8 cellular contexts compared by ENCODE assay signal in genomic region chr2:184596819-184597411, GRCh38. TPM values are rescaled to one million over a fixed set of nuclear protein-coding genes. Genes with fewer than 3 reads are reported as not detected.
A peak's percentile ranks its signal among the peaks of the same experiment; 100 is the strongest.
DNase-seq lines count a peak whose midpoint lies in the region; TF ChIP-seq lines count a peak whose summit lies in the region.

No MANE protein-coding gene starts in this region.

- DNase-seq in CD4-positive, alpha-beta memory T cell: no peak
- DNase-seq in H9 (no peak), RPMI8226 (peak; percentile 62), fibroblast of lung (ENCODE audit: low read depth in 2 of 2) (peak; percentile 76 to 78), progenitor cell of endocrine pancreas (ENCODE audit: low spot score, unreplicated experiment) (no peak), T-helper 9 cell (no peak), SW480 (ENCODE audit: low spot score) (no peak)
- DNase-seq in T-helper 2 cell treated with Interferon-gamma antibody and Interleukin-4, amounts not matched to agents 5 μg/mL and 100 μg/mL, for 36 hours (ENCODE audit: low spot score): no peak

- no peaks in the 10 kb centered on the region for H3K79me1 ChIP-seq in H9 (ENCODE audit: insufficient read depth, low read depth, low read length, poor library complexity, severe bottlenecking)

- WGBS in H9 (ENCODE audit: extremely low coverage, insufficient read length, low lambda C conversion rate): no CpG with 5 or more reads among the region's 5 CpGs

- H3K9me3 ChIP-seq in CD4-positive, alpha-beta memory T cell (ENCODE audit: control insufficient read depth in 1 of 2, low read length in 2 of 2): no peaks in the 10 kb centered on the region
- H3K9me3 ChIP-seq in H9 (ENCODE audit: control insufficient read depth, low read depth, low read length) (no peaks in the 10 kb centered on the region), fibroblast of lung (ENCODE audit: control insufficient read depth, insufficient read depth, low read depth, low read length) (no peaks in the 10 kb centered on the region)

- CTCF ChIA-PET in CD4-positive, alpha-beta memory T cell (lab: Charles Lee; ENCODE audit: partially characterized antibody): no interaction called here

- H3K4ac ChIP-seq in H9 (ENCODE audit: low read depth, low read length): no peak overlapping the region

- peaks cover 0 to 19% (median 2%) of the 10 kb centered on the region in 8 donors for H3K9me3 Mint-ChIP-seq in CD4-positive, alpha-beta memory T cell
- no peaks in the 10 kb centered on the region for H3K9me3 Mint-ChIP-seq in H9
- no peaks in the 10 kb centered on the region for H3K9me3 Mint-ChIP-seq in progenitor cell of endocrine pancreas (ENCODE audit: low read depth)
- no peaks in the 10 kb centered on the region for H3K9me3 Mint-ChIP-seq in T-helper 2 cell treated with Interferon-gamma antibody and Interleukin-4, amounts not matched to agents 5 μg/mL and 100 μg/mL, for 36 hours

- H3K9ac ChIP-seq in H9 (ENCODE audit: extremely low read depth, insufficient read length, low read length) (no peak overlapping the region), fibroblast of lung (ENCODE audit: insufficient read depth, low read length) (peak overlapping the region; percentile 57)

- intact Hi-C loops in CD4-positive, alpha-beta memory T cell (cut with micrococcal nuclease): no loop called here

- H2AK5ac ChIP-seq in H9 (ENCODE audit: insufficient read length, low read length): no peak overlapping the region

- H2BK12ac ChIP-seq in H9 (ENCODE audit: insufficient read length, low read depth, low read length): no peak overlapping the region

- H3K56ac ChIP-seq in H9 (ENCODE audit: insufficient read length, low read depth, low read length): no peak overlapping the region

- no peak overlapping the region for H4K91ac ChIP-seq in H9 (ENCODE audit: insufficient read length, low read depth, low read length)

- no peak overlapping the region for H2BK5ac ChIP-seq in H9 (ENCODE audit: insufficient read length, low read length)

- H4K8ac ChIP-seq in H9 (replicated peaks; ENCODE audit: insufficient read length, low read depth, low read length): no peak overlapping the region

- H3K27me3 ChIP-seq in CD4-positive, alpha-beta memory T cell (ENCODE audit: insufficient read depth, low read length): peaks cover 8% of the 10 kb centered on the region
- H3K27me3 ChIP-seq in H9 (ENCODE audit: insufficient read depth, low read length) (peaks cover 11% of the 10 kb centered on the region; the same call in 1 of the 2 replicates), fibroblast of lung (ENCODE audit: control insufficient read depth, insufficient read depth, low read length) (no peaks in the 10 kb centered on the region)

- H3K18ac ChIP-seq in H9 (ENCODE audit: insufficient read length, low read depth, low read length): no peak overlapping the region

- peaks cover 0 to 4% of the 10 kb centered on the region in 2 donors for H3K36me3 Mint-ChIP-seq in CD4-positive, alpha-beta memory T cell
- no peaks in the 10 kb centered on the region for H3K36me3 Mint-ChIP-seq in H9 (ENCODE audit: insufficient read depth in 1 of 3, low read depth in 3 of 3)
- no peaks in the 10 kb centered on the region for H3K36me3 Mint-ChIP-seq in progenitor cell of endocrine pancreas (ENCODE audit: insufficient read depth)
- no peaks in the 10 kb centered on the region for H3K36me3 Mint-ChIP-seq in T-helper 2 cell treated with Interferon-gamma antibody and Interleukin-4, amounts not matched to agents 5 μg/mL and 100 μg/mL, for 36 hours (ENCODE audit: low read depth)

- no peak overlapping the region for H2BK20ac ChIP-seq in H9 (ENCODE audit: low read depth, low read length, poor library complexity, severe bottlenecking)

- H3K36me3 ChIP-seq in CD4-positive, alpha-beta memory T cell (ENCODE audit: insufficient read depth, low read length): no peaks in the 10 kb centered on the region
- H3K36me3 ChIP-seq in fibroblast of lung (ENCODE audit: control insufficient read depth, insufficient read depth, low read length): no peaks in the 10 kb centered on the region

- H3K27me3 Mint-ChIP-seq in CD4-positive, alpha-beta memory T cell: peaks cover 24 to 35% of the 10 kb centered on the region in 2 donors
- H3K27me3 Mint-ChIP-seq in H9 (ENCODE audit: low read depth) (peaks cover 60% of the 10 kb centered on the region), progenitor cell of endocrine pancreas (peaks cover 53% of the 10 kb centered on the region)
- peaks cover 42% of the 10 kb centered on the region for H3K27me3 Mint-ChIP-seq in T-helper 2 cell treated with Interferon-gamma antibody and Interleukin-4, amounts not matched to agents 5 μg/mL and 100 μg/mL, for 36 hours (ENCODE audit: low read depth)

- H2BK120ac ChIP-seq in H9 (ENCODE audit: low read depth, low read length, poor library complexity, severe bottlenecking): no peak overlapping the region

- H3K23me2 ChIP-seq in H9 (ENCODE audit: insufficient read length, low read depth, low read length, poor library complexity, severe bottlenecking): peaks cover 12% of the 10 kb centered on the region

- no peak overlapping the region for H3K27ac Mint-ChIP-seq in CD4-positive, alpha-beta memory T cell
- H3K27ac Mint-ChIP-seq in H9 (no peak overlapping the region), progenitor cell of endocrine pancreas (peak overlapping the region; percentile 88)
- no peak overlapping the region for H3K27ac Mint-ChIP-seq in T-helper 2 cell treated with Interferon-gamma antibody and Interleukin-4, amounts not matched to agents 5 μg/mL and 100 μg/mL, for 36 hours

- H3K23ac ChIP-seq in H9 (ENCODE audit: insufficient read length, low read depth, low read length): no peak overlapping the region

- no peaks in the 10 kb centered on the region for H3K4me1 ChIP-seq in CD4-positive, alpha-beta memory T cell (ENCODE audit: insufficient read depth, low read length)
- H3K4me1 ChIP-seq in H9 (ENCODE audit: insufficient read depth, low read length) (no peaks in the 10 kb centered on the region), fibroblast of lung (ENCODE audit: control insufficient read depth, extremely low read depth, insufficient read depth, low read length) (no peaks in the 10 kb centered on the region)

- no peak overlapping the region for H3K4me3 ChIP-seq in CD4-positive, alpha-beta memory T cell (ENCODE audit: low read length in 2 of 2)
- peak overlapping the region; percentile 37 to 77 (median 70) for H3K4me3 ChIP-seq in fibroblast of lung (replicated peaks in 1 of 4; ENCODE audit: control extremely low read depth in 1 of 4, insufficient read depth in 1 of 4, low read depth in 3 of 4, low read length in 4 of 4)

- H3K14ac ChIP-seq in H9 (ENCODE audit: insufficient read depth, low read length): no peak overlapping the region

- no peak for TF ChIP-seq CTCF in H9 (conservative IDR thresholded peaks at IDR 0.05)
- peak in 1 of 2 donors; percentile 18 for TF ChIP-seq CTCF in fibroblast of lung (conservative IDR thresholded peaks at IDR 0.05 in 1 of 2, IDR thresholded peaks at IDR 0.05 in 1 of 2; ENCODE audit: low read depth in 1 of 2, low read length in 2 of 2)
- no peak for TF ChIP-seq CTCF in progenitor cell of endocrine pancreas (IDR thresholded peaks at IDR 0.05; ENCODE audit: unreplicated experiment)

- H3K4me2 ChIP-seq in H9 (ENCODE audit: insufficient read depth, insufficient read length, low read length) (peak overlapping the region; percentile 56), fibroblast of lung (ENCODE audit: extremely low read depth, insufficient read depth, low read length) (peak overlapping the region; percentile 76)

- peaks cover 2 to 14% (median 11%) of the 10 kb centered on the region in 4 donors for H3K4me1 Mint-ChIP-seq in CD4-positive, alpha-beta memory T cell
- peaks cover 17% of the 10 kb centered on the region in 2 experiments for H3K4me1 Mint-ChIP-seq in H9
- H3K4me1 Mint-ChIP-seq in progenitor cell of endocrine pancreas (ENCODE audit: low read depth): peaks cover 13% of the 10 kb centered on the region
- H3K4me1 Mint-ChIP-seq in T-helper 2 cell treated with Interferon-gamma antibody and Interleukin-4, amounts not matched to agents 5 μg/mL and 100 μg/mL, for 36 hours (ENCODE audit: low read depth): peaks cover 7% of the 10 kb centered on the region

- no peak overlapping the region for H2BK15ac ChIP-seq in H9 (ENCODE audit: low read depth, low read length)

- peak overlapping the region in 5 of 8 donors; percentile 22 to 57 (median 48) for H3K4me3 Mint-ChIP-seq in CD4-positive, alpha-beta memory T cell
- peak overlapping the region; percentile 64 to 83 for H3K4me3 Mint-ChIP-seq in H9
- H3K4me3 Mint-ChIP-seq in progenitor cell of endocrine pancreas (ENCODE audit: low read depth): peak overlapping the region; percentile 69
- H3K4me3 Mint-ChIP-seq in T-helper 2 cell treated with Interferon-gamma antibody and Interleukin-4, amounts not matched to agents 5 μg/mL and 100 μg/mL, for 36 hours: no peak overlapping the region

- H3T11ph ChIP-seq in H9 (ENCODE audit: low read length): no peak overlapping the region

- H2AFZ ChIP-seq in H9 (ENCODE audit: low read length) (no peak overlapping the region), fibroblast of lung (ENCODE audit: low read length) (peak overlapping the region; percentile 69)

- H4K5ac ChIP-seq in H9 (ENCODE audit: insufficient read length, low read depth, low read length): no peak overlapping the region

- POLR2A ChIA-PET in CD4-positive, alpha-beta memory T cell (lab: Charles Lee; ENCODE audit: partially characterized antibody): no interaction called here

- no peaks in the 10 kb centered on the region for H3K79me2 ChIP-seq in H9 (ENCODE audit: insufficient read depth, low read length)
- H3K79me2 ChIP-seq in fibroblast of lung (ENCODE audit: control insufficient read depth, insufficient read depth, low read length): peaks cover 22% of the 10 kb centered on the region

- no peaks in the 10 kb centered on the region for H4K20me1 ChIP-seq in H9 (ENCODE audit: control insufficient read depth, insufficient read depth, insufficient read length)
- H4K20me1 ChIP-seq in fibroblast of lung (ENCODE audit: control insufficient read depth, extremely low read depth, insufficient read depth, low read length): no peaks in the 10 kb centered on the region

- H3K27ac ChIP-seq in CD4-positive, alpha-beta memory T cell (ENCODE audit: low read depth, low read length): no peak overlapping the region
- H3K27ac ChIP-seq in H9 (ENCODE audit: insufficient read length, low read depth, low read length) (no peak overlapping the region), fibroblast of lung (ENCODE audit: insufficient read depth, low read length) (peak overlapping the region; percentile 60)

RNA-seq across cellular contexts. Expression of gene ZNF804A, which starts 1.4 kb away (rescaled TPM):
- total RNA-seq in CD4-positive, alpha-beta memory T cell: under 1 TPM in 1 of 2 experiments, not detected in 1; 0.06 TPM
- polyA plus RNA-seq in CD4-positive, alpha-beta memory T cell: under 1 TPM in 1 of 2 donors, not detected in 1; 0.05 TPM
- total RNA-seq in H9 (2021) (not detected in 2 replicates), fibroblast of lung (0.77 and 3.0 TPM in 2 replicates), progenitor cell of endocrine pancreas (not detected in 2 replicates)
- polyA plus RNA-seq in fibroblast of lung: 3.5 and 6.9 TPM in 2 replicates
- 1.6 and 3.6 TPM in 2 replicates for polyA plus RNA-seq in fibroblast of lung (2012)
- 1.2 and 1.7 TPM in 2 replicates for polyA minus RNA-seq in fibroblast of lung (ENCODE audit: low replicate concordance)

Comparison
In these comparisons a context has a peak if more than half of its experiments do, and no peak if none do; other contexts are left out.
1. DNase-seq: peak in RPMI8226 (single experiment) and fibroblast of lung (2 of 2); none in CD4-positive, alpha-beta memory T cell (0 of 5), H9 (single experiment), progenitor cell of endocrine pancreas (single experiment), T-helper 9 cell (single experiment), T-helper 2 cell treated with Interferon-gamma antibody and Interleukin-4, amounts not matched to agents 5 μg/mL and 100 μg/mL, for 36 hours (single experiment) and SW480 (single experiment).
2. H3K4me3 ChIP-seq: peak in fibroblast of lung (4 of 4); none in CD4-positive, alpha-beta memory T cell (0 of 2).